Comparison of ENCODE assay signal across 9 cellular contexts in genomic region chr1:40317394-40318074, GRCh38.
DNase-seq lines count a peak whose midpoint lies in the region; ATAC-seq and TF ChIP-seq lines count a peak whose summit lies in the region.
"Had no signal": no experiment of that assay in that cellular context is flagged by ENCODE, and none has a peak within 500 bp of the region (broad histone marks: within the 10 kb centered on the region; RNA-seq: fewer than 3 reads in every experiment).

No MANE protein-coding gene starts in this region.

- peak overlapping the region; percentile 68 for H3K4me3 Mint-ChIP-seq in nephron progenitor cell

- peaks cover 24% of the 10 kb centered on the region for H3K27me3 ChIP-seq in BLaER1

- H3K9me3 Mint-ChIP-seq in nephron progenitor cell: no peaks in the 10 kb centered on the region

- H3K36me3 ChIP-seq in BLaER1: no peaks in the 10 kb centered on the region
- no peaks in the 10 kb centered on the region for H3K36me3 ChIP-seq in HEK293 (ENCODE audit: control insufficient read depth in 2 of 2, insufficient read depth in 1 of 2, low read length in 2 of 2)

- H3K27ac ChIP-seq in BLaER1 (no peak overlapping the region), HEK293 (ENCODE audit: extremely low read depth, low read depth, low read length) (no peak overlapping the region), cingulate gyrus (ENCODE audit: low read depth, low read length) (peak overlapping the region; percentile 94)

- H4K20me1 ChIP-seq in BLaER1: no peaks in the 10 kb centered on the region

- peaks cover 40% of the 10 kb centered on the region for H3K4me1 Mint-ChIP-seq in nephron progenitor cell

- TF ChIP-seq CTCF in HEK293 (tag by site-specific recombination; IDR thresholded peaks at IDR 0.05) (no peak), nephron progenitor cell (IDR thresholded peaks at IDR 0.05) (no peak)

- DNase-seq in nephron progenitor cell (no peak), SIG-M5 treated with dmso at 0.1 percent for 504 hours (lab: John Stamatoyannopoulos, UW; ENCODE audit: unreplicated experiment) (no peak), NAMALWA (ENCODE audit: low spot score) (no peak), NCI-H748 (lab: John Stamatoyannopoulos, UW; ENCODE audit: unreplicated experiment) (no peak)
- DNase-seq: cerebellar nuclear complex had no signal

- H3K9ac ChIP-seq in BLaER1: no peak overlapping the region

- H3K9me3 ChIP-seq in BLaER1: no peaks in the 10 kb centered on the region
- no peaks in the 10 kb centered on the region for H3K9me3 ChIP-seq in HEK293 (ENCODE audit: control insufficient read depth, insufficient read depth, low read depth, low read length)

- H3K4me3 ChIP-seq in BLaER1 (no peak overlapping the region), HEK293 (ENCODE audit: low read depth, low read length) (no peak overlapping the region)

- ATAC-seq in GM21786 (IDR thresholded peaks at IDR 0.05; ENCODE audit: unreplicated experiment): no peak

- POLR2A ChIA-PET in HEK293 (lab: Yijun Ruan, JAX): interaction anchor here (1.4 kb wide), 1 partner anchor 117 kb away, joined by 4 read pairs; no protein-coding TSS in a partner anchor

- H3K4me1 ChIP-seq in BLaER1 (peaks cover 48% of the 10 kb centered on the region), HEK293 (ENCODE audit: control insufficient read depth, insufficient read depth, low read length) (no peaks in the 10 kb centered on the region; the same call in 1 of the 2 replicates)

- CTCF ChIA-PET in HEK293 (lab: Yijun Ruan, JAX): interaction anchor here (0.6 to 4.3 kb wide), 8 partner anchors 18 to 174 kb away, joined by 3 to 26 read pairs (median 5); no protein-coding TSS in a partner anchor

- no peak overlapping the region for H3K27ac Mint-ChIP-seq in nephron progenitor cell

- H3K27me3 Mint-ChIP-seq in nephron progenitor cell (ENCODE audit: low read depth, poor library complexity): peaks cover 63% of the 10 kb centered on the region

- H3K36me3 Mint-ChIP-seq in nephron progenitor cell (ENCODE audit: low read depth): no peaks in the 10 kb centered on the region

- H3K4me2 ChIP-seq in BLaER1: peak overlapping the region; percentile 99

TF ChIP-seq in HEK293, 187 proteins besides CTCF, POLR2A, EP300 and RAD21:
- TF ChIP-seq, protein P1, sequence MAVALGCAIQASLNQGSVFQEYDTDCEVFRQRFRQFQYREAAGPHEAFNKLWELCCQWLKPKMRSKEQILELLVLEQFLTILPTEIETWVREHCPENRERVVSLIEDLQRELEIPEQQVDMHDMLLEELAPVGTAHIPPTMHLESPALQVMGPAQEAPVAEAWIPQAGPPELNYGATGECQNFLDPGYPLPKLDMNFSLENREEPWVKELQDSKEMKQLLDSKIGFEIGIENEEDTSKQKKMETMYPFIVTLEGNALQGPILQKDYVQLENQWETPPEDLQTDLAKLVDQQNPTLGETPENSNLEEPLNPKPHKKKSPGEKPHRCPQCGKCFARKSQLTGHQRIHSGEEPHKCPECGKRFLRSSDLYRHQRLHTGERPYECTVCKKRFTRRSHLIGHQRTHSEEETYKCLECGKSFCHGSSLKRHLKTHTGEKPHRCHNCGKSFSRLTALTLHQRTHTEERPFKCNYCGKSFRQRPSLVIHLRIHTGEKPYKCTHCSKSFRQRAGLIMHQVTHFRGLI (tag by site-specific recombination; IDR thresholded peaks at IDR 0.05): peak; percentile 80; the same call in 1 of the 2 replicates
- TF ChIP-seq SCRT1 (tag by site-specific recombination; IDR thresholded peaks at IDR 0.05; ENCODE audit: borderline replicate concordance): no peak
